ENCODE assay signal across 29 cellular contexts in genomic region chr7:47796347-47796746, GRCh38.
A peak's percentile ranks its signal among the peaks of the same experiment; 100 is the strongest.
DNase-seq lines count a peak whose midpoint lies in the region; ATAC-seq and TF ChIP-seq lines count a peak whose summit lies in the region.
"Had no signal": no experiment of that assay in that cellular context is flagged by ENCODE, and none has a peak within 500 bp of the region (broad histone marks: within the 10 kb centered on the region; RNA-seq: fewer than 3 reads in every experiment).

No MANE protein-coding gene starts in this region.

- H3K27me3 ChIP-seq in Karpas-422 (ENCODE audit: low read length): no peaks in the 10 kb centered on the region
- H3K27me3 ChIP-seq in adipocyte (replicated peaks; ENCODE audit: control insufficient read depth, insufficient read depth, low read length): no peaks in the 10 kb centered on the region
- no peaks in the 10 kb centered on the region for H3K27me3 ChIP-seq in ovary
- H3K27me3 ChIP-seq: BE2C, breast epithelium, pancreas, upper lobe of right lung had no signal

- H3K9ac ChIP-seq in Karpas-422 (ENCODE audit: low read length): peak overlapping the region; percentile 34
- no peak overlapping the region for H3K9ac ChIP-seq in adipocyte (ENCODE audit: low read length)

- H4K20me1 ChIP-seq in Karpas-422 (ENCODE audit: insufficient read depth, low read depth, low read length): no peaks in the 10 kb centered on the region

- TF ChIP-seq CTCF in AG04449 (IDR thresholded peaks at IDR 0.05; ENCODE audit: insufficient read depth, low read length, missing control alignments) (no peak), fibroblast of villous mesenchyme (IDR thresholded peaks at IDR 0.05; ENCODE audit: insufficient read depth, low read depth, low read length) (no peak), ovary (IDR thresholded peaks at IDR 0.05) (no peak)

- no peak for TF ChIP-seq EP300 in ovary (IDR thresholded peaks at IDR 0.05)

- H3K9me3 ChIP-seq in Karpas-422 (ENCODE audit: low read length): no peaks in the 10 kb centered on the region
- no peaks in the 10 kb centered on the region for H3K9me3 ChIP-seq in adipocyte (ENCODE audit: control insufficient read depth, low read length)
- no peaks in the 10 kb centered on the region for H3K9me3 ChIP-seq in ovary
- H3K9me3 ChIP-seq: BE2C, breast epithelium, pancreas, upper lobe of right lung had no signal

- DNase-seq in AG04449 (ENCODE audit: low read depth, low spot score) (no peak), Karpas-422 (peak; percentile 77), adipocyte (ENCODE audit: low read depth) (peak; percentile 44), fibroblast of villous mesenchyme (ENCODE audit: low read depth) (peak; percentile 44), glomerular visceral epithelial cell (ENCODE audit: extremely low spot score) (no peak), ovary (no peak)
- DNase-seq: 8988T; activated CD4-positive, alpha-beta T cell treated with anti-CD3 and anti-CD28 coated beads, Interleukin-2, amount 50 U/mL, for 48 hours; activated CD8-positive, alpha-beta memory T cell treated with anti-CD3 and anti-CD28 coated beads, Interleukin-2, amount 50 U/mL, for 48 hours; activated naive CD4-positive, alpha-beta T cell treated with Interleukin-2 at 50 U/mL for 16 hours; BE2C; CD8-positive, alpha-beta memory T cell; DMS 273 treated with DMSO at 0.1 percent for 48 hours; glutamatergic neuron; H9; left colon; mammary epithelial cell; NCI-H1436 treated with DMSO at 0.1 percent for 48 hours; NCI-H2107; nephron progenitor cell; pancreas; stimulated activated CD4-positive, alpha-beta T cell treated with anti-CD3 and anti-CD28 coated beads, Interleukin-1b, Interleukin-23, amount 100 ng/mL, for 48 hours; stimulated activated naive CD8-positive, alpha-beta T cell treated with anti-CD3 and anti-CD28 coated beads, Interleukin-15, Interleukin-2, amounts not matched to agents 100 U/mL and 50 U/mL, for 24 hours; T-helper 1 cell; upper lobe of right lung had no signal

- CTCF ChIA-PET in AG04449 (lab: Yijun Ruan, JAX): interaction anchor here (0.8 to 2.2 kb wide), 8 partner anchors 9 to 351 kb away, joined by 3 to 10 read pairs (median 3); no protein-coding TSS in a partner anchor

- intact Hi-C loops in ovary (cut with DNase I): no loop called here

- TF ChIP-seq POLR2A in ovary (IDR thresholded peaks at IDR 0.05): no peak

- POLR2A ChIA-PET in AG04449 (lab: Yijun Ruan, JAX): interaction anchor here (1.2 to 1.6 kb wide), 2 partner anchors 10 to 186 kb away, joined by 3 to 7 read pairs; no protein-coding TSS in a partner anchor

- H2AFZ ChIP-seq in Karpas-422 (ENCODE audit: low read length): no peak overlapping the region

- peaks cover 90% of the 10 kb centered on the region for H3K4me1 ChIP-seq in Karpas-422 (ENCODE audit: low read length)
- H3K4me1 ChIP-seq in adipocyte (ENCODE audit: control insufficient read depth, insufficient read depth, low read length): peaks cover 36% of the 10 kb centered on the region
- H3K4me1 ChIP-seq in ovary (ENCODE audit: insufficient read depth): no peaks in the 10 kb centered on the region
- H3K4me1 ChIP-seq: breast epithelium, pancreas, upper lobe of right lung had no signal

- H3K4me2 ChIP-seq in Karpas-422 (ENCODE audit: low read depth, low read length, poor library complexity, severe bottlenecking): peak overlapping the region; percentile 82

- WGBS in ovary, 3 donors: 43 to 59% (median 54%) methylated on average over 4 of the region's 4 CpGs

- H3K4me3 ChIP-seq in AG04449 (ENCODE audit: low read depth, low read length): peak overlapping the region; percentile 59
- peak overlapping the region; percentile 71 for H3K4me3 ChIP-seq in Karpas-422 (ENCODE audit: low read length)
- H3K4me3 ChIP-seq in adipocyte (ENCODE audit: low read length): no peak overlapping the region
- no peak overlapping the region for H3K4me3 ChIP-seq in fibroblast of villous mesenchyme (ENCODE audit: low read depth, low read length)
- H3K4me3 ChIP-seq in ovary: no peak overlapping the region
- H3K4me3 ChIP-seq: breast epithelium, pancreas, upper lobe of right lung had no signal

- ATAC-seq in HG03039 (IDR thresholded peaks at IDR 0.05; ENCODE audit: unreplicated experiment) (no peak), GM19351 (IDR thresholded peaks at IDR 0.05; ENCODE audit: unreplicated experiment) (no peak)
- ATAC-seq: left colon; pancreas; stimulated activated naive CD8-positive, alpha-beta T cell treated with anti-CD3 and anti-CD28 coated beads, Interleukin-15, Interleukin-2, amounts not matched to agents 100 U/mL and 50 U/mL, for 24 hours; upper lobe of right lung had no signal

- H3K36me3 ChIP-seq in Karpas-422 (ENCODE audit: insufficient read depth, low read length) (peaks cover 34% of the 10 kb centered on the region), adipocyte (ENCODE audit: control insufficient read depth, insufficient read depth, low read length, severe bottlenecking) (no peaks in the 10 kb centered on the region), ovary (no peaks in the 10 kb centered on the region)
- H3K36me3 ChIP-seq: BE2C, breast epithelium, pancreas, upper lobe of right lung had no signal

- H3K79me2 ChIP-seq in Karpas-422 (ENCODE audit: low read length): peaks cover 28% of the 10 kb centered on the region

- H3K27ac ChIP-seq in Karpas-422 (ENCODE audit: low read length) (peak overlapping the region; percentile 98), ovary (no peak overlapping the region)
- H3K27ac ChIP-seq: breast epithelium, pancreas, RWPE1, upper lobe of right lung had no signal

- no peaks in the 10 kb centered on the region for H3K9me2 ChIP-seq in Karpas-422 (replicated peaks; ENCODE audit: insufficient read depth, low read length)

Comparison
In these comparisons a context has a peak if more than half of its experiments do, and no peak if none do; other contexts are left out.
1. DNase-seq: peak in Karpas-422 (single experiment), adipocyte (single experiment) and fibroblast of villous mesenchyme (single experiment); none in AG04449 (single experiment), glomerular visceral epithelial cell (single experiment) and ovary (0 of 5).
2. H3K4me3 ChIP-seq: peak in AG04449 (single experiment) and Karpas-422 (single experiment); none in adipocyte (single experiment), fibroblast of villous mesenchyme (single experiment) and ovary (single experiment).